ENCODE assay signal across 25 cellular contexts in the genomic region with DNA sequence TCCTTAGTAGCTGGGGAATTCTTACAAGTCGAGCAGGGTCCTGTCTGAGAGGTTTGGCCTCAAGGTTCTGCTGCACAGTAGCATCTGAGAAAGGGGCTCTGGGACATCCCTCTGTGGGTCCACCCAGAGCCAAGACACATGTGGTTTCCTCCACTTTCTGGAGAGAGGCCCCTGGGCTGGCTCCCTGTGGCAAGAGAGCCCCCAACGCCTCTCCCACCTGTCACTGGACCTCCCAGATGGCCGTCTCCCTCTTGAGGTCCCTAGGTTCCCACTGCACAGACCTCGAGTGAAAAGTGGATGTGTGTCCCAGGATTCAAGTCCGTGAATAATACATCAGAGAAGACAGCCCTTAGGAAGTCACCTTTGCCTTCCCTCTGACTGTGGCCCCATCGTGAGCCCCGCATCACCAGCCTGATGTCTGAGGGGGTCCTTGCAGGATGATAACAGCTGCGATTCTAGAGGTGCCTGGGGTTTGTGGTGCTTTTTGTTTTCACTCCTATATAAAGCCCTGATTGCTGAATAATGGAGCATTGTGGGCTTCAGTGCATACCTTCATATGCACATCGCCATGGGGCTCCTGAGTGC.
"Had no signal": no experiment of that assay in that cellular context is flagged by ENCODE, and none has a peak within 500 bp of the region (broad histone marks: within the 10 kb centered on the region; RNA-seq: fewer than 3 reads in every experiment).

No MANE protein-coding gene starts in this region.

- H3K27ac ChIP-seq: heart left ventricle, parathyroid adenoma, psoas muscle, right lobe of liver, skin epidermis, stomach, testis, thyroid gland, transverse colon, upper lobe of right lung had no signal

- H3K4me3 ChIP-seq: heart left ventricle, lung, psoas muscle, right lobe of liver, skin epidermis, stomach, testis, thyroid gland, transverse colon, upper lobe of right lung had no signal

- H3K4me1 Mint-ChIP-seq: immature natural killer cell; naive thymus-derived CD8-positive, alpha-beta T cell; nephron; neural crest cell; stimulated activated naive B cell treated with anti-CD40 and anti-IgM and Interleukin-4, amounts not matched to agents 10 μg/mL and 1 μg/mL and 100 μg/mL, for 72 hours had no signal

- H3K27ac Mint-ChIP-seq: immature natural killer cell; naive thymus-derived CD8-positive, alpha-beta T cell; nephron; stimulated activated naive B cell treated with anti-CD40 and anti-IgM and Interleukin-4, amounts not matched to agents 10 μg/mL and 1 μg/mL and 100 μg/mL, for 72 hours had no signal

- H3K4me1 ChIP-seq: heart left ventricle, parathyroid adenoma, psoas muscle, right lobe of liver, stomach, testis, thyroid gland, transverse colon, upper lobe of right lung had no signal

- H3K36me3 ChIP-seq: heart left ventricle, right lobe of liver, stomach, thyroid gland, transverse colon, upper lobe of right lung had no signal

- ATAC-seq: heart left ventricle; left colon; naive thymus-derived CD8-positive, alpha-beta T cell; psoas muscle; right lobe of liver; stimulated activated naive B cell treated with anti-CD40 and anti-IgM and Interleukin-4, amounts not matched to agents 10 μg/mL and 1 μg/mL and 100 μg/mL, for 72 hours; stimulated activated naive CD8-positive, alpha-beta T cell treated with anti-CD3 and anti-CD28 coated beads, Interleukin-15, Interleukin-2, amounts not matched to agents 100 U/mL and 50 U/mL, for 24 hours had no signal

- H3K36me3 Mint-ChIP-seq: immature natural killer cell; naive thymus-derived CD8-positive, alpha-beta T cell; stimulated activated naive B cell treated with anti-CD40 and anti-IgM and Interleukin-4, amounts not matched to agents 10 μg/mL and 1 μg/mL and 100 μg/mL, for 72 hours had no signal

- H3K9me3 ChIP-seq: heart left ventricle, psoas muscle, right lobe of liver, testis, thyroid gland, transverse colon, upper lobe of right lung had no signal

- DNase-seq: heart left ventricle; hypothalamus; immature natural killer cell; kidney; left colon; nucleus accumbens; psoas muscle; stimulated activated CD4-positive, alpha-beta T cell treated with anti-CD3 and anti-CD28 coated beads, Interleukin-12 subunit alpha, Interleukin-12 subunit beta, amount 100 ng/mL, for 4 hours; stimulated activated CD4-positive, alpha-beta T cell treated with anti-CD3 and anti-CD28 coated beads, Interleukin-15, amount 100 ng/mL, for 24 hours; stimulated activated CD4-positive, alpha-beta T cell treated with anti-CD3 and anti-CD28 coated beads, Interleukin-2, amount 100 ng/mL, for 24 hours; stimulated activated CD4-positive, alpha-beta T cell treated with anti-CD3 and anti-CD28 coated beads, Interleukin-4, amount 100 ng/mL, for 1 hour; stimulated activated naive B cell treated with anti-CD40 and anti-IgM and Interleukin-4, amounts not matched to agents 10 μg/mL and 1 μg/mL and 100 μg/mL, for 72 hours; stimulated activated naive CD8-positive, alpha-beta T cell treated with anti-CD3 and anti-CD28 coated beads, Interleukin-15, Interleukin-2, amounts not matched to agents 100 U/mL and 50 U/mL, for 24 hours; stomach; thyroid gland; transverse colon; upper lobe of right lung had no signal

- H3K9me3 Mint-ChIP-seq: nephron, neural crest cell had no signal

- H3K4me3 Mint-ChIP-seq: immature natural killer cell; naive thymus-derived CD8-positive, alpha-beta T cell; nephron; neural crest cell; stimulated activated naive B cell treated with anti-CD40 and anti-IgM and Interleukin-4, amounts not matched to agents 10 μg/mL and 1 μg/mL and 100 μg/mL, for 72 hours had no signal

- H3K27me3 ChIP-seq: right lobe of liver, testis, thyroid gland, transverse colon, upper lobe of right lung had no signal
